ENCODE assay signal across 9 cellular contexts in the genomic region with DNA sequence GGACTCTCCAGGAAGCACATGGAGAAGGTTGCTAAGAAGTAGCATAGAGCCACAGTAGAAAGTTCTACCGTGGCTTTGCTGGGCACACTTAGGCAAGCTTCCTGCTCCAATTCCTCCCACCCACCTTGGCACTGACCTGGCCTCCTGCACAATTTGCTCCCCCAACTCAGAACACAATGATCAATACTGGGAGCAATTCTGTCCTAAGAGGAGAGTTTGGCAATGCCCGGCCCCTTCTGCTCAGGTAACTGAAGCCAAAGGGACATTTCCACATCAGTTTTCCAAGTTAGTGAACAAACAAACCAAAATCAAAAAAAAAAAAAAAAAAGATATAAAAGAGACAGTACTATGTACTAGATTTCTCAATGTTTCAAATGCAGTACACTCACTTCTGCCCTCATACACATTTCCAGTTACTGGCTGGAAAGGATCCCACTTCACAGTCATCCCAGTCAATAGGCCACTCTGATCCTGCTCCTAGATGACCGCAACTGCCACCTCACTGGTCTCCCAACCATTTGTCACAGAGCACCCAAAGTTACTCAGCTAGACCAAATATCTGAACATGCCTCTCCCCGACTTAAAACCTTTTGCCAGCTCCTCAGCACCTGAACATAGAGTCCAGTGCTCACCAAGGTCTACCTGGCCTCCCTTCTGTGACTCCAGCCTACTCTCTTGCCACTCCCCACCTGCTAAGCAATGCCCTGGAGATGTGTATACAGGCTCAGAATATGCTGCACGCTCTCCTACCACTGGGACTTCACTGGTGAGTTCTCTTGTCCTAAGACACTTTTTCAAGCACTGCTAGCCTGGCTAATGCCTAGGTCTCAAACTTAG. TPM values are rescaled to one million over a fixed set of nuclear protein-coding genes. Genes with fewer than 3 reads are reported as not detected.
DNase-seq lines count a peak whose midpoint lies in the region; ATAC-seq and TF ChIP-seq lines count a peak whose summit lies in the region.
"Had no signal": no experiment of that assay in that cellular context is flagged by ENCODE, and none has a peak within 500 bp of the region (broad histone marks: within the 10 kb centered on the region; RNA-seq: fewer than 3 reads in every experiment).

No MANE protein-coding gene starts in this region.

- H3K27ac Mint-ChIP-seq in activated CD8-positive, alpha-beta memory T cell treated with anti-CD3 and anti-CD28 coated beads, Interleukin-2, amount 10 ng/mL, durations not matched to agents 7 days and 5 days = no peak overlapping the region

- DNase-seq in GM23248 (peak; percentile 96), cardiac fibroblast (ENCODE audit: low read depth in 2 of 2) (peak; percentile 85 to 95), iris pigment epithelial cell (ENCODE audit: low read depth) (peak; percentile 82), NOMO-1 treated with dmso at 0.1 percent for 144 hours (lab: John Stamatoyannopoulos, UW; ENCODE audit: unreplicated experiment) (no peak), NCI-H748 treated with DMSO at 0.1 percent for 48 hours (lab: John Stamatoyannopoulos, UW) (no peak)
- DNase-seq in activated CD8-positive, alpha-beta memory T cell treated with anti-CD3 and anti-CD28 coated beads, Interleukin-2, amount 10 ng/mL, durations not matched to agents 7 days and 5 days = no peak
- DNase-seq: posterior cingulate gyrus had no signal

- H2AFZ ChIP-seq in GM23248 = peak overlapping the region; percentile 43; the same call in 1 of the 2 replicates

- H3K27me3 Mint-ChIP-seq in activated CD8-positive, alpha-beta memory T cell treated with anti-CD3 and anti-CD28 coated beads, Interleukin-2, amount 10 ng/mL, durations not matched to agents 7 days and 5 days = peaks cover 4% of the 10 kb centered on the region

- H3K9me3 ChIP-seq in GM23248 (ENCODE audit: low read depth) = no peaks in the 10 kb centered on the region
- no peaks in the 10 kb centered on the region for H3K9me3 ChIP-seq in subcutaneous abdominal adipose tissue (ENCODE audit: control insufficient read depth in 5 of 5, low read length in 5 of 5)

- H3K36me3 ChIP-seq in GM23248 (ENCODE audit: low read depth) = no peaks in the 10 kb centered on the region
- H3K36me3 ChIP-seq in subcutaneous abdominal adipose tissue (ENCODE audit: control insufficient read depth in 5 of 5, insufficient read depth in 5 of 5, low read length in 5 of 5) = peaks cover 10 to 20% (median 14%) of the 10 kb centered on the region in 5 donors

- CTCF ChIA-PET in activated CD8-positive, alpha-beta memory T cell treated with anti-CD3 and anti-CD28 coated beads, Interleukin-2, amount 10 ng/mL, durations not matched to agents 7 days and 5 days (lab: Charles Lee) = no interaction called here

- H3K36me3 Mint-ChIP-seq in activated CD8-positive, alpha-beta memory T cell treated with anti-CD3 and anti-CD28 coated beads, Interleukin-2, amount 10 ng/mL, durations not matched to agents 7 days and 5 days = no peaks in the 10 kb centered on the region

- H3K4me1 ChIP-seq in GM23248 (ENCODE audit: insufficient read depth) = peaks cover 49% of the 10 kb centered on the region
- peaks cover 24 to 79% (median 73%) of the 10 kb centered on the region in 5 donors for H3K4me1 ChIP-seq in subcutaneous abdominal adipose tissue (ENCODE audit: control insufficient read depth in 5 of 5, insufficient read depth in 5 of 5, low read length in 5 of 5)

- in situ Hi-C loops in GM23248 (cut with MboI) = no loop called here

- no peaks in the 10 kb centered on the region for H3K9me2 ChIP-seq in GM23248 (ENCODE audit: insufficient read depth)

- peaks cover 16% of the 10 kb centered on the region for H3K79me2 ChIP-seq in GM23248 (ENCODE audit: insufficient read depth)

- 19 to 21% methylated on average over 5 of the region's 5 CpGs for WGBS in GM23248 (ENCODE audit: low coverage in 1 of 2, low lambda C conversion rate in 2 of 2, missing lambda C conversion rate in 2 of 2), 2 experiments

- H3K4me1 Mint-ChIP-seq in activated CD8-positive, alpha-beta memory T cell treated with anti-CD3 and anti-CD28 coated beads, Interleukin-2, amount 10 ng/mL, durations not matched to agents 7 days and 5 days = peaks cover 1% of the 10 kb centered on the region

- H3K27ac ChIP-seq in GM23248 (peak overlapping the region; percentile 98), subcutaneous abdominal adipose tissue (ENCODE audit: low read depth, low read length) (peak overlapping the region; percentile 98)

- H3K27me3 ChIP-seq in GM23248 (replicated peaks; ENCODE audit: insufficient read depth) = no peaks in the 10 kb centered on the region
- no peaks in the 10 kb centered on the region for H3K27me3 ChIP-seq in subcutaneous abdominal adipose tissue (ENCODE audit: control insufficient read depth in 5 of 5, insufficient read depth in 4 of 5, low read length in 5 of 5)

- H3K9me3 Mint-ChIP-seq in activated CD8-positive, alpha-beta memory T cell treated with anti-CD3 and anti-CD28 coated beads, Interleukin-2, amount 10 ng/mL, durations not matched to agents 7 days and 5 days (ENCODE audit: low read depth) = no peaks in the 10 kb centered on the region

- H4K20me1 ChIP-seq in GM23248 (ENCODE audit: insufficient read depth) = no peaks in the 10 kb centered on the region

- H3K4me3 Mint-ChIP-seq in activated CD8-positive, alpha-beta memory T cell treated with anti-CD3 and anti-CD28 coated beads, Interleukin-2, amount 10 ng/mL, durations not matched to agents 7 days and 5 days = no peak overlapping the region

- H3F3A ChIP-seq in GM23248 (ENCODE audit: insufficient read depth) = peaks cover 37% of the 10 kb centered on the region

- ATAC-seq in activated CD8-positive, alpha-beta memory T cell treated with anti-CD3 and anti-CD28 coated beads, Interleukin-2, amount 10 ng/mL, durations not matched to agents 7 days and 5 days = no peak
- ATAC-seq in GM21528 (IDR thresholded peaks at IDR 0.05; ENCODE audit: low FRiP score, unreplicated experiment) = no peak

- H3K4me3 ChIP-seq in GM23248 (peak overlapping the region; percentile 54), cardiac fibroblast (replicated peaks in 1 of 2; ENCODE audit: low read depth in 2 of 2, low read length in 2 of 2) (no peak overlapping the region), subcutaneous abdominal adipose tissue (ENCODE audit: low read depth in 1 of 5, low read length in 5 of 5) (peak overlapping the region in 3 of 5 donors; percentile 4 to 48 (median 18))

- H3K9ac ChIP-seq in GM23248 = peak overlapping the region; percentile 78
- H3K9ac ChIP-seq in subcutaneous abdominal adipose tissue (ENCODE audit: low read length in 5 of 5) = peak overlapping the region; percentile 12 to 86 (median 64)

- no peak for TF ChIP-seq CTCF in cardiac fibroblast (IDR thresholded peaks at IDR 0.05; ENCODE audit: low read depth, low read length)

- peak overlapping the region; percentile 75 for H3K4me2 ChIP-seq in GM23248 (ENCODE audit: unreplicated experiment)

RNA-seq across cellular contexts. Expression of a gene that starts 21.3 kb away (rescaled TPM):
- total RNA-seq in GM23248 (2014; rRNA removed; shearing (Covaris generic)) = 15.9 and 20.7 TPM in 2 replicates
- polyA plus RNA-seq in GM23248 (2016; fragmentation: Nextera tagmentation; extraction: Ambion mirVana) = 6.8 and 7.1 TPM in 2 replicates
- total RNA-seq in activated CD8-positive, alpha-beta memory T cell treated with anti-CD3 and anti-CD28 coated beads, Interleukin-2, amount 10 ng/mL, durations not matched to agents 7 days and 5 days = under 1 TPM; 0.09 to 0.23 TPM

Comparison
In these comparisons a context has a peak if more than half of its experiments do, and no peak if none do; other contexts are left out.
1. DNase-seq: peak in GM23248 (single experiment), cardiac fibroblast (2 of 2) and iris pigment epithelial cell (single experiment); none in NOMO-1 treated with dmso at 0.1 percent for 144 hours (single experiment), activated CD8-positive, alpha-beta memory T cell treated with anti-CD3 and anti-CD28 coated beads, Interleukin-2, amount 10 ng/mL, durations not matched to agents 7 days and 5 days (single experiment) and NCI-H748 treated with DMSO at 0.1 percent for 48 hours (single experiment).
2. H3K4me3 ChIP-seq: peak in GM23248 (single experiment) and subcutaneous abdominal adipose tissue (3 of 5); none in cardiac fibroblast (0 of 2).
3. RNA of a gene that starts 21.3 kb away (total RNA-seq): 15.9 to 20.7 TPM in GM23248; 0.09 to 0.23 TPM in activated CD8-positive, alpha-beta memory T cell treated with anti-CD3 and anti-CD28 coated beads, Interleukin-2, amount 10 ng/mL, durations not matched to agents 7 days and 5 days; every median in the first group is over 10 times any median in the second.